Comparison of ENCODE assay signal across 19 cellular contexts in the genomic region with DNA sequence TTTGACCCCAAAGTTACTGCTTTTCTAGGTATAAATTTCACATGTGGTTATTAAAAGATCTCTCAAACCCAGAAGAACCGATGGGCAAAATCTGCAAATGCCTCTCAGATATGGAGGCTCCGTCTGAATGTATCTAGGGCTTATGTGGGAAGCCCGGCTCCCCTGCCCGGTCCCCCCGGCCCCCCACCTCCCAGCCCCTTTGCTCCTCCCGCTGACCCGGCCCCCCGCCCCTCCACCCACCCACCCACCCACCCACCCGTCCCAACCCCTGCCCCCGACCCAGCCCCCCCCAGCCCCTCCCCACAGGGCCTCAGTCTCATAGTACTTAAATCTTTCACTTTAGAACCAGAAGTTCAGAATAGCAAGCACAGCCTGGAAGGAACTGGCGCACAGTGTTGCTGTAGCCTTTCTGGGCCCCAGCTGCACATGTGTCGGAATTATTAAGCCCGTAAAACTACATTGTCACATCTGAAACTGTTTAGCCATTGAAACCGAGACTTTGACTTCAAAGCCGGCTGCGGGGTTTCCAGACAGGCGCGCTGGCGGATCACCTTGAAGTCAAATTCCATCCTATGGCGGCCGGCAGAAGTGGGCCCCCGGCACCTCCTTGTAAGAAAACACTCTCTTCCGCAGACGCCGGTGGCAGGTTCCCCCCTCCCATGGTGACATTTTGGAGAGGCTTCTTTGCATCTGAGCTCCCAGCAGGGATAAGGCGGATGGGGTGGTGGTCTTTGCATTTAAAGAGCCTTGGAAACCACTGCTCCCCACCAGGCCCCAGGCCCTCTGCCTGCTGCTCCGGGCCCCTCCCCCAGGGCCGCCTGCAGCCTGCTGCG. TPM values are rescaled to one million over a fixed set of nuclear protein-coding genes. Genes with fewer than 3 reads are reported as not detected.
A peak's percentile ranks its signal among the peaks of the same experiment; 100 is the strongest.
DNase-seq lines count a peak whose midpoint lies in the region; ATAC-seq and TF ChIP-seq lines count a peak whose summit lies in the region.
"Had no signal": no experiment of that assay in that cellular context is flagged by ENCODE, and none has a peak within 500 bp of the region (broad histone marks: within the 10 kb centered on the region; RNA-seq: fewer than 3 reads in every experiment).

No MANE protein-coding gene starts in this region.

- no peak overlapping the region for H3K4me3 ChIP-seq in GM12865 (ENCODE audit: low read depth, low read length)
- no peak overlapping the region for H3K4me3 ChIP-seq in HUES64 (ENCODE audit: low read length)
- H3K4me3 ChIP-seq in neural progenitor cell = no peak overlapping the region
- H3K4me3 ChIP-seq: thyroid gland had no signal

- H3F3A ChIP-seq in neural progenitor cell (ENCODE audit: low read depth) = peaks cover 16% of the 10 kb centered on the region

- H3K9me3 Mint-ChIP-seq in neural progenitor cell = no peaks in the 10 kb centered on the region
- H3K9me3 Mint-ChIP-seq in activated T-cell treated with anti-CD3 and anti-CD28 coated beads, Interleukin-2, amount 50 U/mL, for 72 hours = no peaks in the 10 kb centered on the region
- H3K9me3 Mint-ChIP-seq: activated naive CD8-positive, alpha-beta T cell treated with anti-CD3 and anti-CD28 coated beads, Interleukin-2, amount 10 ng/mL, durations not matched to agents 7 days and 5 days had no signal

- H3K9me3 ChIP-seq in HUES64 (ENCODE audit: insufficient read depth, low read depth, low read length) (no peaks in the 10 kb centered on the region), neural progenitor cell (ENCODE audit: low read depth) (no peaks in the 10 kb centered on the region)
- H3K9me3 ChIP-seq: thyroid gland had no signal

- DNase-seq in GM12865 (ENCODE audit: low read depth) = peak; percentile 69
- DNase-seq in fibroblast of gingiva (ENCODE audit: low read depth) = peak; percentile 17
- no peak for DNase-seq in neural progenitor cell (ENCODE audit: low spot score)
- no peak for DNase-seq in amygdala (lab: John Stamatoyannopoulos, UW)
- no peak for DNase-seq in activated T-cell treated with anti-CD3 and anti-CD28 coated beads, Interleukin-2, amount 50 U/mL, for 72 hours
- DNase-seq: activated CD4-positive, alpha-beta T cell treated with anti-CD3 and anti-CD28 coated beads for 48 hours; activated naive CD8-positive, alpha-beta T cell treated with anti-CD3 and anti-CD28 coated beads, Interleukin-2, amount 10 ng/mL, durations not matched to agents 7 days and 5 days; activated T-cell treated with anti-CD3 and anti-CD28 coated beads, Interleukin-2, amount 50 U/mL, for 1 hour; caudate nucleus; DMS79 treated with DMSO at 0.1 percent for 48 hours; effector memory CD4-positive, alpha-beta T cell; foreskin keratinocyte; mammary epithelial cell; NCI-H2107; NCI-H82; stimulated activated CD4-positive, alpha-beta T cell treated with anti-CD3 and anti-CD28 coated beads, Interleukin-2, amount 100 ng/mL, for 48 hours; thyroid gland had no signal

- no peak overlapping the region for H3K9ac ChIP-seq in HUES64 (ENCODE audit: low read depth, low read length)
- no peak overlapping the region for H3K9ac ChIP-seq in neural progenitor cell

- peaks cover 3% of the 10 kb centered on the region for H3K27me3 Mint-ChIP-seq in neural progenitor cell (ENCODE audit: insufficient read depth, low read depth)
- no peaks in the 10 kb centered on the region for H3K27me3 Mint-ChIP-seq in activated T-cell treated with anti-CD3 and anti-CD28 coated beads, Interleukin-2, amount 50 U/mL, for 72 hours (ENCODE audit: low read depth)
- H3K27me3 Mint-ChIP-seq: activated naive CD8-positive, alpha-beta T cell treated with anti-CD3 and anti-CD28 coated beads, Interleukin-2, amount 10 ng/mL, durations not matched to agents 7 days and 5 days had no signal

- no peak for TF ChIP-seq CTCF in GM12865 (IDR thresholded peaks at IDR 0.05; ENCODE audit: insufficient read depth, low read depth, low read length, missing control alignments)
- no peak for TF ChIP-seq CTCF in neural progenitor cell (IDR thresholded peaks at IDR 0.05)

- H4K20me1 ChIP-seq in neural progenitor cell (ENCODE audit: low read depth) = no peaks in the 10 kb centered on the region

- H3K27ac ChIP-seq in HUES64 (ENCODE audit: low read depth, low read length) (peak overlapping the region; percentile 30; the same call in 1 of the 2 replicates), neural progenitor cell (no peak overlapping the region)
- H3K27ac ChIP-seq: foreskin keratinocyte, thyroid gland had no signal

- H3K27me3 ChIP-seq in HUES64 (ENCODE audit: insufficient read depth, low read length) (no peaks in the 10 kb centered on the region), neural progenitor cell (no peaks in the 10 kb centered on the region)
- H3K27me3 ChIP-seq: thyroid gland had no signal

- peaks cover 5% of the 10 kb centered on the region; the same call in 1 of the 2 replicates for H3K4me1 ChIP-seq in HUES64 (ENCODE audit: insufficient read depth, low read length)
- H3K4me1 ChIP-seq in neural progenitor cell = peaks cover 19% of the 10 kb centered on the region
- H3K4me1 ChIP-seq: foreskin keratinocyte, thyroid gland had no signal

- H3K27ac Mint-ChIP-seq in neural progenitor cell = no peak overlapping the region
- H3K27ac Mint-ChIP-seq in activated T-cell treated with anti-CD3 and anti-CD28 coated beads, Interleukin-2, amount 50 U/mL, for 72 hours = no peak overlapping the region
- H3K27ac Mint-ChIP-seq: activated naive CD8-positive, alpha-beta T cell treated with anti-CD3 and anti-CD28 coated beads, Interleukin-2, amount 10 ng/mL, durations not matched to agents 7 days and 5 days had no signal

- no peak for ATAC-seq in HG02610 (IDR thresholded peaks at IDR 0.05; ENCODE audit: unreplicated experiment)
- no peak for ATAC-seq in activated T-cell treated with anti-CD3 and anti-CD28 coated beads, Interleukin-2, amount 50 U/mL, for 72 hours (replicated peaks in 1 of 2)
- ATAC-seq: foreskin keratinocyte had no signal

- no peak overlapping the region for H3K4me3 Mint-ChIP-seq in neural progenitor cell
- H3K4me3 Mint-ChIP-seq in activated T-cell treated with anti-CD3 and anti-CD28 coated beads, Interleukin-2, amount 50 U/mL, for 72 hours = no peak overlapping the region
- H3K4me3 Mint-ChIP-seq: activated naive CD8-positive, alpha-beta T cell treated with anti-CD3 and anti-CD28 coated beads, Interleukin-2, amount 10 ng/mL, durations not matched to agents 7 days and 5 days had no signal

- no peaks in the 10 kb centered on the region for H3K36me3 Mint-ChIP-seq in neural progenitor cell
- no peaks in the 10 kb centered on the region for H3K36me3 Mint-ChIP-seq in activated T-cell treated with anti-CD3 and anti-CD28 coated beads, Interleukin-2, amount 50 U/mL, for 72 hours (ENCODE audit: insufficient read depth in 2 of 2)
- H3K36me3 Mint-ChIP-seq: activated naive CD8-positive, alpha-beta T cell treated with anti-CD3 and anti-CD28 coated beads, Interleukin-2, amount 10 ng/mL, durations not matched to agents 7 days and 5 days had no signal

- peak overlapping the region; percentile 14 for H3K4me2 ChIP-seq in neural progenitor cell

- 17% methylated on average over 21 of the region's 29 CpGs for WGBS in HUES64

- no peak overlapping the region for H2AFZ ChIP-seq in neural progenitor cell (replicated peaks)

- H3K4me1 Mint-ChIP-seq in neural progenitor cell = peaks cover 28% of the 10 kb centered on the region
- H3K4me1 Mint-ChIP-seq in activated T-cell treated with anti-CD3 and anti-CD28 coated beads, Interleukin-2, amount 50 U/mL, for 72 hours (ENCODE audit: low read depth) = no peaks in the 10 kb centered on the region
- H3K4me1 Mint-ChIP-seq: activated naive CD8-positive, alpha-beta T cell treated with anti-CD3 and anti-CD28 coated beads, Interleukin-2, amount 10 ng/mL, durations not matched to agents 7 days and 5 days had no signal

- no peaks in the 10 kb centered on the region for H3K79me2 ChIP-seq in neural progenitor cell (ENCODE audit: low read depth)

- H3K36me3 ChIP-seq in HUES64 (ENCODE audit: insufficient read depth, low read length) (no peaks in the 10 kb centered on the region), neural progenitor cell (no peaks in the 10 kb centered on the region)
- H3K36me3 ChIP-seq: thyroid gland had no signal

RNA-seq across cellular contexts. Expression of a gene that starts 12.8 kb away (rescaled TPM):
- polyA plus RNA-seq in HUES64 (2013, experiment 1 of 2) = 8.2 TPM
- polyA plus RNA-seq in HUES64 (2013, experiment 2 of 2) = 14.6 TPM
- 1.3 and 3.2 TPM in 2 replicates for total RNA-seq in neural progenitor cell (ENCODE audit: low replicate concordance)
- 10 to 100 TPM; 18.7 to 25.0 TPM for total RNA-seq in activated T-cell treated with anti-CD3 and anti-CD28 coated beads, Interleukin-2, amount 50 U/mL, for 72 hours
- polyA plus RNA-seq: foreskin keratinocyte had no signal

Comparison
In these comparisons a context has a peak if more than half of its experiments do, and no peak if none do; other contexts are left out.
1. DNase-seq: peak in GM12865 (single experiment) and fibroblast of gingiva (single experiment); none in neural progenitor cell (single experiment), amygdala (0 of 56) and activated T-cell treated with anti-CD3 and anti-CD28 coated beads, Interleukin-2, amount 50 U/mL, for 72 hours (0 of 2).